Comparison of ENCODE assay signal across 15 cellular contexts in genomic region chrX:24186483-24186882, GRCh38. TPM values are rescaled to one million over a fixed set of nuclear protein-coding genes. Genes with fewer than 3 reads are reported as not detected.
DNase-seq lines count a peak whose midpoint lies in the region; ATAC-seq and TF ChIP-seq lines count a peak whose summit lies in the region.
"Had no signal": no experiment of that assay in that cellular context is flagged by ENCODE, and none has a peak within 500 bp of the region (broad histone marks: within the 10 kb centered on the region; RNA-seq: fewer than 3 reads in every experiment).

No MANE protein-coding gene starts in this region.

- peaks cover 9% of the 10 kb centered on the region for H3K4me1 ChIP-seq in CD8-positive, alpha-beta T cell (ENCODE audit: insufficient read depth, low read length)

- CTCF ChIA-PET in activated naive CD4-positive, alpha-beta T cell treated with anti-CD3 and anti-CD28 coated beads for 36 hours (lab: Charles Lee) = interaction anchor here (0.8 kb wide), 1 partner anchor 27 kb away, joined by 3 read pairs; no protein-coding TSS in a partner anchor
- CTCF ChIA-PET in CD8-positive, alpha-beta T cell (lab: Charles Lee) = no interaction called here

- H3K9me3 Mint-ChIP-seq in activated naive CD4-positive, alpha-beta T cell treated with anti-CD3 and anti-CD28 coated beads for 36 hours = no peaks in the 10 kb centered on the region
- H3K9me3 Mint-ChIP-seq in activated naive CD4-positive, alpha-beta T cell treated with anti-CD3 and anti-CD28 coated beads, Interleukin-2, amount 50 U/mL, for 72 hours = peaks cover 0 to 3% of the 10 kb centered on the region in 2 donors
- no peaks in the 10 kb centered on the region for H3K9me3 Mint-ChIP-seq in CD8-positive, alpha-beta T cell
- no peaks in the 10 kb centered on the region for H3K9me3 Mint-ChIP-seq in activated naive CD8-positive, alpha-beta T cell treated with anti-CD3 and anti-CD28 coated beads, Interleukin-2, amount 50 U/mL, for 24 hours
- peaks cover 23% of the 10 kb centered on the region for H3K9me3 Mint-ChIP-seq in progenitor cell of endocrine pancreas (ENCODE audit: low read depth)

- TF ChIP-seq CTCF in CD8-positive, alpha-beta T cell (IDR thresholded peaks at IDR 0.05) = no peak
- TF ChIP-seq CTCF in progenitor cell of endocrine pancreas (IDR thresholded peaks at IDR 0.05; ENCODE audit: unreplicated experiment) = no peak

- no peak overlapping the region for H3K27ac ChIP-seq in CD8-positive, alpha-beta T cell (ENCODE audit: low read depth, low read length)

- peak overlapping the region; percentile 50 for H3K27ac Mint-ChIP-seq in activated naive CD4-positive, alpha-beta T cell treated with anti-CD3 and anti-CD28 coated beads for 36 hours
- H3K27ac Mint-ChIP-seq in activated naive CD4-positive, alpha-beta T cell treated with anti-CD3 and anti-CD28 coated beads, Interleukin-2, amount 50 U/mL, for 72 hours = peak overlapping the region in 1 of 2 donors; percentile 22
- H3K27ac Mint-ChIP-seq in CD8-positive, alpha-beta T cell = peak overlapping the region; percentile 43
- H3K27ac Mint-ChIP-seq in activated naive CD8-positive, alpha-beta T cell treated with anti-CD3 and anti-CD28 coated beads, Interleukin-2, amount 50 U/mL, for 24 hours = peak overlapping the region; percentile 18
- H3K27ac Mint-ChIP-seq in progenitor cell of endocrine pancreas = peak overlapping the region; percentile 19
- H3K27ac Mint-ChIP-seq: B cell had no signal

- H3K9me3 ChIP-seq in CD8-positive, alpha-beta T cell (ENCODE audit: low read length) = no peaks in the 10 kb centered on the region

- H3K4me1 Mint-ChIP-seq in activated naive CD4-positive, alpha-beta T cell treated with anti-CD3 and anti-CD28 coated beads for 36 hours (ENCODE audit: low read depth) = peaks cover 33% of the 10 kb centered on the region
- H3K4me1 Mint-ChIP-seq in CD8-positive, alpha-beta T cell (ENCODE audit: low read depth) = peaks cover 46% of the 10 kb centered on the region
- peaks cover 21% of the 10 kb centered on the region for H3K4me1 Mint-ChIP-seq in activated naive CD8-positive, alpha-beta T cell treated with anti-CD3 and anti-CD28 coated beads, Interleukin-2, amount 50 U/mL, for 24 hours
- peaks cover 32% of the 10 kb centered on the region for H3K4me1 Mint-ChIP-seq in progenitor cell of endocrine pancreas (ENCODE audit: low read depth)

- peaks cover 24% of the 10 kb centered on the region for H3K36me3 Mint-ChIP-seq in activated naive CD4-positive, alpha-beta T cell treated with anti-CD3 and anti-CD28 coated beads for 36 hours (ENCODE audit: low read depth)
- H3K36me3 Mint-ChIP-seq in activated naive CD4-positive, alpha-beta T cell treated with anti-CD3 and anti-CD28 coated beads, Interleukin-2, amount 50 U/mL, for 72 hours = peaks cover 0 to 19% of the 10 kb centered on the region in 2 donors
- peaks cover 30% of the 10 kb centered on the region for H3K36me3 Mint-ChIP-seq in CD8-positive, alpha-beta T cell
- peaks cover 11% of the 10 kb centered on the region for H3K36me3 Mint-ChIP-seq in activated naive CD8-positive, alpha-beta T cell treated with anti-CD3 and anti-CD28 coated beads, Interleukin-2, amount 50 U/mL, for 24 hours (ENCODE audit: low read depth)
- H3K36me3 Mint-ChIP-seq in progenitor cell of endocrine pancreas (ENCODE audit: insufficient read depth) = peaks cover 51% of the 10 kb centered on the region

- no peak for ATAC-seq in activated naive CD4-positive, alpha-beta T cell treated with anti-CD3 and anti-CD28 coated beads, Interleukin-2, amount 50 U/mL, for 72 hours
- peak; percentile 40 for ATAC-seq in CD8-positive, alpha-beta T cell
- no peak for ATAC-seq in activated naive CD8-positive, alpha-beta T cell treated with anti-CD3 and anti-CD28 coated beads, Interleukin-2, amount 50 U/mL, for 24 hours
- ATAC-seq in HG02763 (IDR thresholded peaks at IDR 0.05; ENCODE audit: unreplicated experiment) = no peak

- no peaks in the 10 kb centered on the region for H3K27me3 Mint-ChIP-seq in activated naive CD4-positive, alpha-beta T cell treated with anti-CD3 and anti-CD28 coated beads for 36 hours (ENCODE audit: low read depth)
- no peaks in the 10 kb centered on the region for H3K27me3 Mint-ChIP-seq in CD8-positive, alpha-beta T cell (ENCODE audit: low read depth)
- H3K27me3 Mint-ChIP-seq in activated naive CD8-positive, alpha-beta T cell treated with anti-CD3 and anti-CD28 coated beads, Interleukin-2, amount 50 U/mL, for 24 hours = no peaks in the 10 kb centered on the region
- H3K27me3 Mint-ChIP-seq in progenitor cell of endocrine pancreas = no peaks in the 10 kb centered on the region
- H3K27me3 Mint-ChIP-seq: B cell had no signal

- H3K36me3 ChIP-seq in CD8-positive, alpha-beta T cell (ENCODE audit: insufficient read depth, low read length) = no peaks in the 10 kb centered on the region

- H3K4me3 ChIP-seq in CD8-positive, alpha-beta T cell (ENCODE audit: low read depth, low read length) = no peak overlapping the region

- POLR2A ChIA-PET in CD8-positive, alpha-beta T cell (lab: Charles Lee) = interaction anchor here (0.9 kb wide), 1 partner anchor 37 kb away, joined by 3 read pairs; the partner anchor contains the start of gene ZFX

- H3K4me3 Mint-ChIP-seq in activated naive CD4-positive, alpha-beta T cell treated with anti-CD3 and anti-CD28 coated beads for 36 hours = no peak overlapping the region
- H3K4me3 Mint-ChIP-seq in CD8-positive, alpha-beta T cell = peak overlapping the region; percentile 35
- no peak overlapping the region for H3K4me3 Mint-ChIP-seq in activated naive CD8-positive, alpha-beta T cell treated with anti-CD3 and anti-CD28 coated beads, Interleukin-2, amount 50 U/mL, for 24 hours
- no peak overlapping the region for H3K4me3 Mint-ChIP-seq in progenitor cell of endocrine pancreas (ENCODE audit: low read depth)
- H3K4me3 Mint-ChIP-seq: B cell had no signal

- H3K27me3 ChIP-seq in CD8-positive, alpha-beta T cell (ENCODE audit: insufficient read depth, low read length) = no peaks in the 10 kb centered on the region

- DNase-seq in activated naive CD4-positive, alpha-beta T cell treated with anti-CD3 and anti-CD28 coated beads for 36 hours = no peak
- no peak for DNase-seq in activated naive CD4-positive, alpha-beta T cell treated with anti-CD3 and anti-CD28 coated beads, Interleukin-2, amount 50 U/mL, for 72 hours (ENCODE audit: low spot score in 2 of 2)
- DNase-seq in CD8-positive, alpha-beta T cell = no peak
- no peak for DNase-seq in activated naive CD8-positive, alpha-beta T cell treated with anti-CD3 and anti-CD28 coated beads, Interleukin-2, amount 50 U/mL, for 24 hours
- DNase-seq in progenitor cell of endocrine pancreas (ENCODE audit: low spot score, unreplicated experiment) (no peak), NCI-H2081 (lab: John Stamatoyannopoulos, UW) (no peak), glomerular visceral epithelial cell (ENCODE audit: extremely low spot score) (no peak)
- DNase-seq: DMS153, Kasumi-1, NCI-H1417 treated with DMSO at 0.1 percent for 48 hours, NCI-H2029 treated with DMSO at 0.1 percent for 48 hours, NCI-H510A treated with DMSO at 0.1 percent for 48 hours, SHP77 treated with DMSO at 0.1 percent for 48 hours had no signal

- intact Hi-C loops in activated naive CD4-positive, alpha-beta T cell treated with anti-CD3 and anti-CD28 coated beads for 36 hours (cut with micrococcal nuclease) = no loop called here
- intact Hi-C loops in CD8-positive, alpha-beta T cell (cut with DNase I, micrococcal nuclease) = no loop called here

RNA-seq across cellular contexts. Expression of gene ZFX, which starts 37.0 kb away (rescaled TPM):
- total RNA-seq in activated naive CD4-positive, alpha-beta T cell treated with anti-CD3 and anti-CD28 coated beads for 36 hours = 10 to 100 TPM; 27.1 to 27.9 TPM
- 10 to 100 TPM; 31.7 to 44.8 TPM for total RNA-seq in activated naive CD4-positive, alpha-beta T cell treated with anti-CD3 and anti-CD28 coated beads, Interleukin-2, amount 50 U/mL, for 72 hours
- total RNA-seq in CD8-positive, alpha-beta T cell = 10 to 100 TPM; 54.5 to 55.8 TPM
- 113 and 116 TPM in 2 replicates for total RNA-seq in progenitor cell of endocrine pancreas
